Comparison of ENCODE assay signal across 1 cellular context in the genomic region with DNA sequence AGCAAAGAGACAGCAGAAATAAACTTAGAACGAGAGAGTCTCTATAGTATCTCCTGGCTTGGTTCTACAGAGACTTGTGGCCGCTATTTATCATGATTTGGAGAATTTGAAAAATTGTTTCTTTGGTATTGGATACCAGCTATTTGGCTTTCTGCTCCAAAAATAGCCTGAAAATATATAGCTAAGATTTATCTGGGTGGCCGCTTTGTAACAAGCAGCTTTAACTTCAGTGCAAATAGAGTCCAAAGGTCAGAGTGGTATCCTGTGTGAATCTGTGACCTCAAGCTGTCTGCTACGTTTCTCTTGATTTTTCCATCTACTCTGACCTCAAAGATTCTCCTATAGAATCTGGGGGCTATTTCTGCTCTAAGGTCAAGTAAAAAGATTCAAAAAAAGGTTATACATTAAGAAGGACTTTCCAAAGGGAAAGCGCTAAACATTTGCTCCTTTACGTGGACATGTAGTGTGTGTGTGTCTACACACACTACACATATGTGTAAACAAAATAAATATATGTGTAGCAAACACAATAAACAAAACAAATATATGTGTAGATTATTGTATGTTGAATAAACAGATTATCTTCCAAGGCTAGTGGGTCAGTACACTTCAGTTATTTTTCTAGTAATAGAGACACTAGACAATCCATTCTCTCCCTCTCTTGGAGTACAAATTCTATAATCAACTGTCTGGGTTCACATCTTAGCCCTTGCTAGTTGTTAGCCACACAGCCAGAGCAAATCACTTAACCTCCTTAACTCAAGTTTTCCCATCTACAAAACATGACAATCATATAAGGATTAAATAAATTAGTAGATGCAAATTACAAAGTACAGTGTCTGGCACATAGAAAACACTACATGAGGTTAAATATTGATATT.
A peak's percentile ranks its signal among the peaks of the same experiment; 100 is the strongest.
TF ChIP-seq lines count a peak whose summit lies in the region.

No MANE protein-coding gene starts in this region.

TF ChIP-seq in HepG2, 621 proteins besides CTCF, POLR2A, EP300 and RAD21 (continued from another document and continues in another):
- no peak for TF ChIP-seq ZNF234 (CRISPR knock-in tag; conservative IDR thresholded peaks at IDR 0.05)
- no peak for TF ChIP-seq ZNF891 (CRISPR knock-in tag; IDR thresholded peaks at IDR 0.05)
- TF ChIP-seq ZNF292 (CRISPR knock-in tag; IDR thresholded peaks at IDR 0.05; ENCODE audit: borderline replicate concordance, low read depth): peak; percentile 86; the same call in 1 of the 2 replicates
- TF ChIP-seq TCF7 (IDR thresholded peaks at IDR 0.05; ENCODE audit: low read depth): no peak
- TF ChIP-seq ZFP1 (CRISPR knock-in tag; IDR thresholded peaks at IDR 0.05): peak; percentile 66; the same call in 1 of the 2 replicates
- peak; percentile 83; the same call in 1 of the 2 replicates for TF ChIP-seq RXRB (CRISPR knock-in tag; IDR thresholded peaks at IDR 0.05; ENCODE audit: borderline replicate concordance)
- peak in 1 of 2 experiments; percentile 46; a peak in 1 of 4 replicates for TF ChIP-seq KLF16 (CRISPR knock-in tag; IDR thresholded peaks at IDR 0.05)
- peak; percentile 97 for TF ChIP-seq ZNF317 (CRISPR knock-in tag; IDR thresholded peaks at IDR 0.05)
- TF ChIP-seq ESRRA (CRISPR knock-in tag; IDR thresholded peaks at IDR 0.05; ENCODE audit: low read depth): peak; percentile 81
- no peak for TF ChIP-seq ZNF83 (CRISPR knock-in tag; IDR thresholded peaks at IDR 0.05; ENCODE audit: borderline replicate concordance)
- no peak for TF ChIP-seq TRIM24 (CRISPR knock-in tag; IDR thresholded peaks at IDR 0.05)
- peak; percentile 65 for TF ChIP-seq SAP130 (CRISPR knock-in tag; IDR thresholded peaks at IDR 0.05; ENCODE audit: low read depth)
- TF ChIP-seq RNF2 (conservative IDR thresholded peaks at IDR 0.05; ENCODE audit: low read depth): no peak
- no peak for TF ChIP-seq ARID2 (CRISPR knock-in tag; IDR thresholded peaks at IDR 0.05; ENCODE audit: borderline replicate concordance)
- no peak for TF ChIP-seq SP5 (CRISPR knock-in tag; IDR thresholded peaks at IDR 0.05; ENCODE audit: borderline replicate concordance, low read depth)
- TF ChIP-seq FOXA1 (IDR thresholded peaks at IDR 0.05): no peak
- TF ChIP-seq FOXA1 (CRISPR knock-in tag; IDR thresholded peaks at IDR 0.05): peak; percentile 63
- TF ChIP-seq DNMT1 (CRISPR knock-in tag; IDR thresholded peaks at IDR 0.05): no peak
- TF ChIP-seq MLLT10 (CRISPR knock-in tag; IDR thresholded peaks at IDR 0.05): no peak
- TF ChIP-seq ZNF232 (CRISPR knock-in tag; IDR thresholded peaks at IDR 0.05; ENCODE audit: borderline replicate concordance): no peak
- TF ChIP-seq, protein P1, sequence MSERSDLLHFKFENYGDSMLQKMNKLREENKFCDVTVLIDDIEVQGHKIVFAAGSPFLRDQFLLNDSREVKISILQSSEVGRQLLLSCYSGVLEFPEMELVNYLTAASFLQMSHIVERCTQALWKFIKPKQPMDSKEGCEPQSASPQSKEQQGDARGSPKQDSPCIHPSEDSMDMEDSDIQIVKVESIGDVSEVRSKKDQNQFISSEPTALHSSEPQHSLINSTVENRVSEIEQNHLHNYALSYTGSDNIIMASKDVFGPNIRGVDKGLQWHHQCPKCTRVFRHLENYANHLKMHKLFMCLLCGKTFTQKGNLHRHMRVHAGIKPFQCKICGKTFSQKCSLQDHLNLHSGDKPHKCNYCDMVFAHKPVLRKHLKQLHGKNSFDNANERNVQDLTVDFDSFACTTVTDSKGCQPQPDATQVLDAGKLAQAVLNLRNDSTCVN (CRISPR knock-in tag; IDR thresholded peaks at IDR 0.05; ENCODE audit: borderline replicate concordance): no peak
- TF ChIP-seq, protein P2, sequence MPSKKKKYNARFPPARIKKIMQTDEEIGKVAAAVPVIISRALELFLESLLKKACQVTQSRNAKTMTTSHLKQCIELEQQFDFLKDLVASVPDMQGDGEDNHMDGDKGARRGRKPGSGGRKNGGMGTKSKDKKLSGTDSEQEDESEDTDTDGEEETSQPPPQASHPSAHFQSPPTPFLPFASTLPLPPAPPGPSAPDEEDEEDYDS (CRISPR knock-in tag; IDR thresholded peaks at IDR 0.05): 0 out of 2 replicates have a peak, but pooled peaks have one; percentile 15
- TF ChIP-seq, protein P3, sequence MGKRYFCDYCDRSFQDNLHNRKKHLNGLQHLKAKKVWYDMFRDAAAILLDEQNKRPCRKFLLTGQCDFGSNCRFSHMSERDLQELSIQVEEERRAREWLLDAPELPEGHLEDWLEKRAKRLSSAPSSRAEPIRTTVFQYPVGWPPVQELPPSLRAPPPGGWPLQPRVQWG (CRISPR knock-in tag; IDR thresholded peaks at IDR 0.05; ENCODE audit: borderline replicate concordance, low read depth): no peak
- TF ChIP-seq ZNF431 (CRISPR knock-in tag; IDR thresholded peaks at IDR 0.05; ENCODE audit: borderline replicate concordance, low read depth): no peak
- TF ChIP-seq, protein P4, sequence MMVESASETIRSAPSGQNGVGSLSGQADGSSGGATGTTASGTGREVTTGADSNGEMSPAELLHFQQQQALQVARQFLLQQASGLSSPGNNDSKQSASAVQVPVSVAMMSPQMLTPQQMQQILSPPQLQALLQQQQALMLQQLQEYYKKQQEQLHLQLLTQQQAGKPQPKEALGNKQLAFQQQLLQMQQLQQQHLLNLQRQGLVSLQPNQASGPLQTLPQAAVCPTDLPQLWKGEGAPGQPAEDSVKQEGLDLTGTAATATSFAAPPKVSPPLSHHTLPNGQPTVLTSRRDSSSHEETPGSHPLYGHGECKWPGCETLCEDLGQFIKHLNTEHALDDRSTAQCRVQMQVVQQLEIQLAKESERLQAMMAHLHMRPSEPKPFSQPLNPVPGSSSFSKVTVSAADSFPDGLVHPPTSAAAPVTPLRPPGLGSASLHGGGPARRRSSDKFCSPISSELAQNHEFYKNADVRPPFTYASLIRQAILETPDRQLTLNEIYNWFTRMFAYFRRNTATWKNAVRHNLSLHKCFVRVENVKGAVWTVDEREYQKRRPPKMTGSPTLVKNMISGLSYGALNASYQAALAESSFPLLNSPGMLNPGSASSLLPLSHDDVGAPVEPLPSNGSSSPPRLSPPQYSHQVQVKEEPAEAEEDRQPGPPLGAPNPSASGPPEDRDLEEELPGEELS (CRISPR knock-in tag; IDR thresholded peaks at IDR 0.05): peak; percentile 55; the same call in 1 of the 2 replicates
- no peak for TF ChIP-seq ADNP (CRISPR knock-in tag; IDR thresholded peaks at IDR 0.05)
- no peak for TF ChIP-seq ZFP41 (CRISPR knock-in tag; IDR thresholded peaks at IDR 0.05; ENCODE audit: borderline replicate concordance)
- no peak for TF ChIP-seq CCAR2 (optimal IDR thresholded peaks at IDR 0.05; ENCODE audit: low read depth, low read length)
- TF ChIP-seq HCFC1 (IDR thresholded peaks at IDR 0.05; ENCODE audit: low read depth, low read length): no peak
- no peak for TF ChIP-seq NR3C1 (CRISPR knock-in tag; IDR thresholded peaks at IDR 0.05)
- no peak for TF ChIP-seq ZNF274 (CRISPR knock-in tag; IDR thresholded peaks at IDR 0.05)
- peak; percentile 72; the same call in 1 of the 2 replicates for TF ChIP-seq KMT2A (CRISPR knock-in tag; IDR thresholded peaks at IDR 0.05)
- TF ChIP-seq NFIC (IDR thresholded peaks at IDR 0.05; ENCODE audit: low read length): peak; percentile 8; the same call in 1 of the 2 replicates
- TF ChIP-seq KDM1A (CRISPR knock-in tag; IDR thresholded peaks at IDR 0.05): 0 out of 2 replicates have a peak, but pooled peaks have one; percentile 31
- peak; percentile 35 for TF ChIP-seq MED1 (CRISPR knock-in tag; IDR thresholded peaks at IDR 0.05)
- TF ChIP-seq, protein P5, sequence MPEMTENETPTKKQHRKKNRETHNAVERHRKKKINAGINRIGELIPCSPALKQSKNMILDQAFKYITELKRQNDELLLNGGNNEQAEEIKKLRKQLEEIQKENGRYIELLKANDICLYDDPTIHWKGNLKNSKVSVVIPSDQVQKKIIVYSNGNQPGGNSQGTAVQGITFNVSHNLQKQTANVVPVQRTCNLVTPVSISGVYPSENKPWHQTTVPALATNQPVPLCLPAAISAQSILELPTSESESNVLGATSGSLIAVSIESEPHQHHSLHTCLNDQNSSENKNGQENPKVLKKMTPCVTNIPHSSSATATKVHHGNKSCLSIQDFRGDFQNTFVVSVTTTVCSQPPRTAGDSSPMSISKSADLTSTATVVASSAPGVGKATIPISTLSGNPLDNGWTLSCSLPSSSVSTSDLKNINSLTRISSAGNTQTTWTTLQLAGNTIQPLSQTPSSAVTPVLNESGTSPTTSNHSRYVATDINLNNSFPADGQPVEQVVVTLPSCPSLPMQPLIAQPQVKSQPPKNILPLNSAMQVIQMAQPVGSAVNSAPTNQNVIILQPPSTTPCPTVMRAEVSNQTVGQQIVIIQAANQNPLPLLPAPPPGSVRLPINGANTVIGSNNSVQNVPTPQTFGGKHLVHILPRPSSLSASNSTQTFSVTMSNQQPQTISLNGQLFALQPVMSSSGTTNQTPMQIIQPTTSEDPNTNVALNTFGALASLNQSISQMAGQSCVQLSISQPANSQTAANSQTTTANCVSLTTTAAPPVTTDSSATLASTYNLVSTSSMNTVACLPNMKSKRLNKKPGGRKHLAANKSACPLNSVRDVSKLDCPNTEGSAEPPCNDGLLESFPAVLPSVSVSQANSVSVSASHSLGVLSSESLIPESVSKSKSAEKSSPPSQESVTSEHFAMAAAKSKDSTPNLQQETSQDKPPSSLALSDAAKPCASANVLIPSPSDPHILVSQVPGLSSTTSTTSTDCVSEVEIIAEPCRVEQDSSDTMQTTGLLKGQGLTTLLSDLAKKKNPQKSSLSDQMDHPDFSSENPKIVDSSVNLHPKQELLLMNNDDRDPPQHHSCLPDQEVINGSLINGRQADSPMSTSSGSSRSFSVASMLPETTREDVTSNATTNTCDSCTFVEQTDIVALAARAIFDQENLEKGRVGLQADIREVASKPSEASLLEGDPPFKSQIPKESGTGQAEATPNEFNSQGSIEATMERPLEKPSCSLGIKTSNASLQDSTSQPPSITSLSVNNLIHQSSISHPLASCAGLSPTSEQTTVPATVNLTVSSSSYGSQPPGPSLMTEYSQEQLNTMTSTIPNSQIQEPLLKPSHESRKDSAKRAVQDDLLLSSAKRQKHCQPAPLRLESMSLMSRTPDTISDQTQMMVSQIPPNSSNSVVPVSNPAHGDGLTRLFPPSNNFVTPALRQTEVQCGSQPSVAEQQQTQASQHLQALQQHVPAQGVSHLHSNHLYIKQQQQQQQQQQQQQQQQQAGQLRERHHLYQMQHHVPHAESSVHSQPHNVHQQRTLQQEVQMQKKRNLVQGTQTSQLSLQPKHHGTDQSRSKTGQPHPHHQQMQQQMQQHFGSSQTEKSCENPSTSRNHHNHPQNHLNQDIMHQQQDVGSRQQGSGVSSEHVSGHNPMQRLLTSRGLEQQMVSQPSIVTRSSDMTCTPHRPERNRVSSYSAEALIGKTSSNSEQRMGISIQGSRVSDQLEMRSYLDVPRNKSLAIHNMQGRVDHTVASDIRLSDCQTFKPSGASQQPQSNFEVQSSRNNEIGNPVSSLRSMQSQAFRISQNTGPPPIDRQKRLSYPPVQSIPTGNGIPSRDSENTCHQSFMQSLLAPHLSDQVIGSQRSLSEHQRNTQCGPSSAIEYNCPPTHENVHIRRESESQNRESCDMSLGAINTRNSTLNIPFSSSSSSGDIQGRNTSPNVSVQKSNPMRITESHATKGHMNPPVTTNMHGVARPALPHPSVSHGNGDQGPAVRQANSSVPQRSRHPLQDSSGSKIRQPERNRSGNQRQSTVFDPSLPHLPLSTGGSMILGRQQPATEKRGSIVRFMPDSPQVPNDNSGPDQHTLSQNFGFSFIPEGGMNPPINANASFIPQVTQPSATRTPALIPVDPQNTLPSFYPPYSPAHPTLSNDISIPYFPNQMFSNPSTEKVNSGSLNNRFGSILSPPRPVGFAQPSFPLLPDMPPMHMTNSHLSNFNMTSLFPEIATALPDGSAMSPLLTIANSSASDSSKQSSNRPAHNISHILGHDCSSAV (CRISPR knock-in tag; IDR thresholded peaks at IDR 0.05; ENCODE audit: borderline replicate concordance): no peak
- TF ChIP-seq ZNF225 (CRISPR knock-in tag; IDR thresholded peaks at IDR 0.05): no peak
- TF ChIP-seq RBM22 (optimal IDR thresholded peaks at IDR 0.05; ENCODE audit: low read length): peak; percentile 24
- TF ChIP-seq ZFP36L1 (CRISPR knock-in tag; IDR thresholded peaks at IDR 0.05): peak; percentile 70; the same call in 1 of the 2 replicates
- peak; percentile 13; the same call in 1 of the 2 replicates for TF ChIP-seq ZMYM2 (CRISPR knock-in tag; IDR thresholded peaks at IDR 0.05)
- TF ChIP-seq HMG20B (CRISPR knock-in tag; conservative IDR thresholded peaks at IDR 0.05): no peak
- TF ChIP-seq YY1 (IDR thresholded peaks at IDR 0.05; ENCODE audit: insufficient read depth, insufficient replicate concordance, low read depth, low read length): no peak
- TF ChIP-seq SSRP1 (CRISPR knock-in tag; IDR thresholded peaks at IDR 0.05): no peak
- TF ChIP-seq, protein P6, sequence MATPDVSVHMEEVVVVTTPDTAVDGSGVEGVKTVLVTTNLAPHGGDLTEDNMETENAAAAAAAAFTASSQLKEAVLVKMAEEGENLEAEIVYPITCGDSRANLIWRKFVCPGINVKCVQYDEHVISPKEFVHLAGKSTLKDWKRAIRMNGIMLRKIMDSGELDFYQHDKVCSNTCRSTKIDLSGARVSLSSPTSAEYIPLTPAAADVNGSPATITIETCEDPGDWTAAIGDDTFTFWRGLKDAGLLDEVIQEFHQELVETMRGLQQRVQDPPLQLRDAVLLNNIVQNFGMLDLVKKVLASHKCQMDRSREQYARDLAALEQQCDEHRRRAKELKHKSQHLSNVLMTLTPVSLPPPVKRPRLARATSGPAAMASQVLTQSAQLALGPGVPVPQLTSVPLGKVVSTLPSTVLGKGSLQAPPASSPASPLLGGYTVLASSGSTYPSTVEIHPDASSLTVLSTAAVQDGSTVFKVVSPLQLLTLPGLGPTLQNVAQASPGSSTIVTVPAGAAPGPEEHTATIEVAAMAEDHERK (CRISPR knock-in tag; IDR thresholded peaks at IDR 0.05; ENCODE audit: low read depth): no peak; the same call in 1 of the 2 replicates
- no peak for TF ChIP-seq JUN (CRISPR knock-in tag; IDR thresholded peaks at IDR 0.05)
